In the genomic region with DNA sequence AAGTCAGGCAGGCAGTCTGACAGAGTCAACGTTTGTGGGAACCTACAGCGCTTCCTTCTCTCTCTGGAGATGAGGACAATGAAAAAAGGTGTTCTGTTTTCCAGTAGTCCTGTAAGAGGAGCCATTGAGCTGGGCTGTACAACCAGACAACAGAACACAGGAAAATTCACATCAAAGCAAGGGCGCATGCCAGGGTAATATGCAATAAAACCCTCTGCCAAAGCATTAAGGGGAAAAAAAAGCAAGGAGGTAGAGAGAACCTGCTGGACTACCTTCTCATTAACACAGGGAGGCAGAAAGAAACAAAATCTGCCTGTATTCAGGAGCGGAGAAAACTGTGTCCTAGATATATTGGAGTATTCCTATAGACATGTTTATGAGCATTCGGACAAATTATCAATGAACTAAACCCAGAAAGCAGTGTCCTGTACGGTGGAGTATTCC, we compare ENCODE assay signal across 8 cellular contexts. TPM values are rescaled to one million over a fixed set of nuclear protein-coding genes. Genes with fewer than 3 reads are reported as not detected.
DNase-seq lines count a peak whose midpoint lies in the region; ATAC-seq and TF ChIP-seq lines count a peak whose summit lies in the region.

No MANE protein-coding gene starts in this region.

- in situ Hi-C loops in Caki2 (cut with HindIII; ENCODE audit: low pct_unique_long_range_greater_than_20kb, low sequenced_read_pairs), result no loop called here

- H3K27ac ChIP-seq in heart left ventricle, result peak overlapping the region in 8 of 12 donors; percentile 3 to 90 (median 62)

- DNase-seq in Caki2 (ENCODE audit: low read depth), result peak; percentile 83
- peak; percentile 47 for DNase-seq in HEK293T (ENCODE audit: extremely low spot score)
- peak; percentile 68 for DNase-seq in NCI-H460 (ENCODE audit: extremely low read depth, low read depth)
- DNase-seq in activated naive CD8-positive, alpha-beta T cell treated with anti-CD3 and anti-CD28 coated beads for 36 hours, result no peak
- peak in 1 of 5 donors; percentile 33 for DNase-seq in heart left ventricle
- no peak for DNase-seq in progenitor cell of endocrine pancreas (ENCODE audit: low spot score, unreplicated experiment)
- DNase-seq in germinal center (ENCODE audit: low spot score), result no peak
- DNase-seq in GM19238 (ENCODE audit: insufficient read length, low spot score), result no peak

- no peaks in the 10 kb centered on the region for H3K27me3 ChIP-seq in heart left ventricle

- intact Hi-C loops in heart left ventricle (cut with DNase I), result loop anchor here in 9 of 10 donors (1.0 to 10.0 kb wide), 14 partner anchors 51 to 227 kb away; a partner anchor contains a TSS

- no peaks in the 10 kb centered on the region for H3K9me3 ChIP-seq in heart left ventricle

- TF ChIP-seq CTCF in heart left ventricle (IDR thresholded peaks at IDR 0.05) (peak; percentile 33 to 73 (median 54)), progenitor cell of endocrine pancreas (IDR thresholded peaks at IDR 0.05; ENCODE audit: unreplicated experiment) (peak; percentile 47)

- H3K27ac Mint-ChIP-seq in activated naive CD8-positive, alpha-beta T cell treated with anti-CD3 and anti-CD28 coated beads for 36 hours, result peak overlapping the region; percentile 54
- peak overlapping the region; percentile 96 for H3K27ac Mint-ChIP-seq in progenitor cell of endocrine pancreas

- H3K27me3 Mint-ChIP-seq in activated naive CD8-positive, alpha-beta T cell treated with anti-CD3 and anti-CD28 coated beads for 36 hours, result no peaks in the 10 kb centered on the region
- no peaks in the 10 kb centered on the region for H3K27me3 Mint-ChIP-seq in progenitor cell of endocrine pancreas

- ATAC-seq in heart left ventricle, result peak in 3 of 4 donors; percentile 47 to 68 (median 48)

- no peak for TF ChIP-seq POLR2A in heart left ventricle (IDR thresholded peaks at IDR 0.05)

- H3K4me1 Mint-ChIP-seq in activated naive CD8-positive, alpha-beta T cell treated with anti-CD3 and anti-CD28 coated beads for 36 hours, result peaks cover 29% of the 10 kb centered on the region
- peaks cover 22% of the 10 kb centered on the region for H3K4me1 Mint-ChIP-seq in progenitor cell of endocrine pancreas (ENCODE audit: low read depth)

- H3K4me3 ChIP-seq in heart left ventricle, result peak overlapping the region in 9 of 12 donors; percentile 80 to 91 (median 88)

- CTCF ChIA-PET in HEK293T (lab: Yijun Ruan, JAX), result interaction anchor here (1.4 kb wide), 1 partner anchor 58 kb away, joined by 3 read pairs; no protein-coding TSS in a partner anchor

- peaks cover 0 to 54% (median 11%) of the 10 kb centered on the region in 12 donors for H3K4me1 ChIP-seq in heart left ventricle

- peaks cover 0 to 4% (median 0%) of the 10 kb centered on the region in 9 donors for H3K36me3 ChIP-seq in heart left ventricle

- no peaks in the 10 kb centered on the region for H3K9me3 Mint-ChIP-seq in activated naive CD8-positive, alpha-beta T cell treated with anti-CD3 and anti-CD28 coated beads for 36 hours
- no peaks in the 10 kb centered on the region for H3K9me3 Mint-ChIP-seq in progenitor cell of endocrine pancreas (ENCODE audit: low read depth)

- POLR2A ChIA-PET in HEK293T (lab: Yijun Ruan, JAX), result no interaction called here

- 17 to 25% (median 19%) methylated on average over 6 of the region's 6 CpGs for WGBS in heart left ventricle, 4 donors

- peaks cover 5% of the 10 kb centered on the region for H3K36me3 Mint-ChIP-seq in activated naive CD8-positive, alpha-beta T cell treated with anti-CD3 and anti-CD28 coated beads for 36 hours
- H3K36me3 Mint-ChIP-seq in progenitor cell of endocrine pancreas (ENCODE audit: insufficient read depth), result peaks cover 9% of the 10 kb centered on the region

- H3K4me3 Mint-ChIP-seq in activated naive CD8-positive, alpha-beta T cell treated with anti-CD3 and anti-CD28 coated beads for 36 hours, result peak overlapping the region; percentile 90
- H3K4me3 Mint-ChIP-seq in progenitor cell of endocrine pancreas (ENCODE audit: low read depth), result peak overlapping the region; percentile 84

TF ChIP-seq in HEK293T, 16 proteins besides CTCF, POLR2A, EP300 and RAD21:
- no peak for TF ChIP-seq SUZ12 (IDR thresholded peaks at IDR 0.05)
- TF ChIP-seq HDGF (IDR thresholded peaks at IDR 0.05; ENCODE audit: borderline replicate concordance), result no peak
- no peak for TF ChIP-seq FOXK2 (IDR thresholded peaks at IDR 0.05)
- no peak for TF ChIP-seq LEF1 (IDR thresholded peaks at IDR 0.05; ENCODE audit: borderline replicate concordance)
- no peak for TF ChIP-seq ELF4 (IDR thresholded peaks at IDR 0.05)
- TF ChIP-seq, protein P1, sequence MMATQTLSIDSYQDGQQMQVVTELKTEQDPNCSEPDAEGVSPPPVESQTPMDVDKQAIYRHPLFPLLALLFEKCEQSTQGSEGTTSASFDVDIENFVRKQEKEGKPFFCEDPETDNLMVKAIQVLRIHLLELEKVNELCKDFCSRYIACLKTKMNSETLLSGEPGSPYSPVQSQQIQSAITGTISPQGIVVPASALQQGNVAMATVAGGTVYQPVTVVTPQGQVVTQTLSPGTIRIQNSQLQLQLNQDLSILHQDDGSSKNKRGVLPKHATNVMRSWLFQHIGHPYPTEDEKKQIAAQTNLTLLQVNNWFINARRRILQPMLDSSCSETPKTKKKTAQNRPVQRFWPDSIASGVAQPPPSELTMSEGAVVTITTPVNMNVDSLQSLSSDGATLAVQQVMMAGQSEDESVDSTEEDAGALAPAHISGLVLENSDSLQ (IDR thresholded peaks at IDR 0.05), result no peak
- TF ChIP-seq NFRKB (IDR thresholded peaks at IDR 0.05), result no peak
- TF ChIP-seq CTBP1 (IDR thresholded peaks at IDR 0.05; ENCODE audit: borderline replicate concordance), result no peak
- TF ChIP-seq L3MBTL2 (conservative IDR thresholded peaks at IDR 0.05), result no peak
- TF ChIP-seq FOXA1 (IDR thresholded peaks at IDR 0.05), result no peak
- no peak for TF ChIP-seq ZNF384 (IDR thresholded peaks at IDR 0.05)
- TF ChIP-seq TARDBP (IDR thresholded peaks at IDR 0.05), result no peak
- TF ChIP-seq ARNT (IDR thresholded peaks at IDR 0.05), result no peak
- no peak for TF ChIP-seq FOXM1 (IDR thresholded peaks at IDR 0.05; ENCODE audit: borderline replicate concordance)
- no peak for TF ChIP-seq SP1 (IDR thresholded peaks at IDR 0.05)
- no peak for TF ChIP-seq BHLHE40 (IDR thresholded peaks at IDR 0.05; ENCODE audit: borderline replicate concordance)

RNA-seq across cellular contexts. Expression of a gene that starts 1.3 kb away (rescaled TPM):
- total RNA-seq in Caki2 (2014; rRNA removed; shearing (Covaris generic); ENCODE audit: low replicate concordance), result 2.6 and 17.3 TPM in 2 replicates
- total RNA-seq in NCI-H460 (2014; rRNA removed; shearing (Covaris generic)), result 8.5 and 11.3 TPM in 2 replicates
- polyA plus RNA-seq in NCI-H460 (2014; cell fraction: nucleus; rRNA removed), result 2.2 and 9.0 TPM in 2 replicates
- total RNA-seq in activated naive CD8-positive, alpha-beta T cell treated with anti-CD3 and anti-CD28 coated beads for 36 hours, result 10 to 100 TPM; 13.3 to 13.7 TPM
- total RNA-seq in heart left ventricle (10 to 100 TPM in 2 of 9 donors, 1 to 10 TPM in 7; 4.2 to 15.2 (median 6.4) TPM), progenitor cell of endocrine pancreas (22.3 and 23.6 TPM in 2 replicates)
- 1 to 10 TPM; 1.2 to 6.8 TPM for polyA plus RNA-seq in heart left ventricle

Comparison
In these comparisons a context has a peak if more than half of its experiments do, and no peak if none do; other contexts are left out.
1. DNase-seq: peak in Caki2 (single experiment), HEK293T (single experiment) and NCI-H460 (single experiment); none in activated naive CD8-positive, alpha-beta T cell treated with anti-CD3 and anti-CD28 coated beads for 36 hours (single experiment), progenitor cell of endocrine pancreas (single experiment), germinal center (single experiment) and GM19238 (single experiment).